ENCODE assay signal across 22 cellular contexts in the genomic region with DNA sequence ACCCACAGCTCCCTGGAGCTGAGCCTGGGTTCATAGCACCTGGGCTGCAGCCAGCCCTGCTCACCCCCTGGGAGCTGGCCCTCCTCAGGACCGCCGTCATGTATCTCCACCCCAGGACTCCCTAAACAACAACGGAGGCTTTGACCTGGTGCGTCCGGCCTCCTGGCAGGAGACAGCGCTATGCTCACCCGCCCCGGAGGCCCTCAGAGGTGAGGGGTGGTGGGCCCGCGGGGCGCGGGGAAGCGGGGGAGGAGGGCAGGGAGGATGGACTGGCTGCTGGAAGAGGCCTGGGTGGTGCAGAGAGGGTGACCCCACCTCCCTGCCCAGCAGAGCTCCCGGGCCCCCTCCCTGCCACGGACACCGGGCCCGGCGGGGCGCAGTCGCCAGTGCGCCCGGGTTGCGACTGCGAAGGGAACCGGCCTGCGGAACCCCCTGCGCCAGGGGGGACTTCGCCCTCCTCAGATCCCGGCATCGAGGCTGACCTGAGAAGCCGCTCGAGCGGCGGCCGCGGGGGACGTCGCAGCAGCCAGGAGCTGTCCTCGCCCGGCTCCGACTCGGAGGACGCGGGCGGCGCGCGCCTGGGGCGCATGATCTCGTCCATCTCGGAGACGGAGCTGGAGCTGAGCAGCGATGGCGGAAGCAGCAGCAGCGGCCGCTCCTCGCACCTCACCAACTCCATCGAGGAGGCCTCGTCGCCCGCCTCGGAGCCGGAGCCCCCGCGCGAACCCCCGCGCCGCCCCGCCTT. TPM values are rescaled to one million over a fixed set of nuclear protein-coding genes. Genes with fewer than 3 reads are reported as not detected.
"Had no signal": no experiment of that assay in that cellular context is flagged by ENCODE, and none has a peak within 500 bp of the region (broad histone marks: within the 10 kb centered on the region; RNA-seq: fewer than 3 reads in every experiment).

No MANE protein-coding gene starts in this region.

- H3K79me2 ChIP-seq: parathyroid adenoma had no signal

- H3K36me3 ChIP-seq: colonic mucosa, esophagus squamous epithelium, transverse colon had no signal

- H3K4me3 ChIP-seq: colonic mucosa, esophagus squamous epithelium, skin epidermis, transverse colon had no signal

- H3K9me3 ChIP-seq: colonic mucosa, esophagus squamous epithelium, transverse colon had no signal

- H3K36me3 Mint-ChIP-seq: naive B cell had no signal

- H3K4me3 Mint-ChIP-seq: activated T-cell treated with anti-CD3 and anti-CD28 coated beads, Interleukin-2, amount 50 U/mL, for 72 hours; naive B cell; T-helper 17 cell had no signal

- H3K9me3 Mint-ChIP-seq: activated naive CD4-positive, alpha-beta T cell treated with anti-CD3 and anti-CD28 coated beads, Interleukin-2, amount 50 U/mL, for 72 hours; activated T-cell treated with anti-CD3 and anti-CD28 coated beads, Interleukin-2, amount 50 U/mL, for 72 hours had no signal

- H3K27ac Mint-ChIP-seq: activated naive CD4-positive, alpha-beta T cell treated with anti-CD3 and anti-CD28 coated beads, Interleukin-2, amount 50 U/mL, for 72 hours; activated T-cell treated with anti-CD3 and anti-CD28 coated beads, Interleukin-2, amount 50 U/mL, for 72 hours; immature natural killer cell; naive B cell; T-helper 17 cell had no signal

- H3K9ac ChIP-seq: parathyroid adenoma had no signal

- DNase-seq: activated CD4-positive, alpha-beta T cell treated with anti-CD3 and anti-CD28 coated beads, Interleukin-2, amount 50 U/mL, for 48 hours; activated gamma-delta T cell; activated T-cell treated with anti-CD3 and anti-CD28 coated beads, Interleukin-2, amount 50 U/mL, for 72 hours; caudate nucleus; colonic mucosa; esophagus squamous epithelium; glutamatergic neuron; immature natural killer cell; left colon; naive B cell; retina; stimulated activated CD4-positive, alpha-beta T cell treated with anti-CD3 and anti-CD28 coated beads, Interleukin-15, amount 100 ng/mL, for 24 hours; stimulated activated CD4-positive, alpha-beta T cell treated with anti-CD3 and anti-CD28 coated beads, Interleukin-4, amount 100 ng/mL, for 24 hours; stimulated activated naive CD4-positive, alpha-beta T cell; T-helper 17 cell; transverse colon; WERI-Rb-1 had no signal

- H2AFZ ChIP-seq: parathyroid adenoma had no signal

- ATAC-seq: activated naive CD4-positive, alpha-beta T cell treated with anti-CD3 and anti-CD28 coated beads, Interleukin-2, amount 50 U/mL, for 72 hours; activated T-cell treated with anti-CD3 and anti-CD28 coated beads, Interleukin-2, amount 50 U/mL, for 72 hours; left colon; T-helper 17 cell had no signal

- H3K27ac ChIP-seq: colonic mucosa, esophagus squamous epithelium, parathyroid adenoma, skin epidermis, transverse colon, WERI-Rb-1 had no signal

- H3K4me1 ChIP-seq: colonic mucosa, parathyroid adenoma had no signal

RNA-seq across cellular contexts. Expression of gene MAPK8IP2, which starts 3.1 kb away (rescaled TPM):
- polyA plus RNA-seq: immature natural killer cell had no signal

RNA-seq across cellular contexts. Expression of gene SYCE3, which starts 41.0 kb away (rescaled TPM):
- total RNA-seq: colonic mucosa, fibroblast of villous mesenchyme, mononuclear cell, T-helper 17 cell, transverse colon had no signal
- polyA plus RNA-seq: immature natural killer cell had no signal
